Comparison of ENCODE assay signal across 8 cellular contexts in the genomic region with DNA sequence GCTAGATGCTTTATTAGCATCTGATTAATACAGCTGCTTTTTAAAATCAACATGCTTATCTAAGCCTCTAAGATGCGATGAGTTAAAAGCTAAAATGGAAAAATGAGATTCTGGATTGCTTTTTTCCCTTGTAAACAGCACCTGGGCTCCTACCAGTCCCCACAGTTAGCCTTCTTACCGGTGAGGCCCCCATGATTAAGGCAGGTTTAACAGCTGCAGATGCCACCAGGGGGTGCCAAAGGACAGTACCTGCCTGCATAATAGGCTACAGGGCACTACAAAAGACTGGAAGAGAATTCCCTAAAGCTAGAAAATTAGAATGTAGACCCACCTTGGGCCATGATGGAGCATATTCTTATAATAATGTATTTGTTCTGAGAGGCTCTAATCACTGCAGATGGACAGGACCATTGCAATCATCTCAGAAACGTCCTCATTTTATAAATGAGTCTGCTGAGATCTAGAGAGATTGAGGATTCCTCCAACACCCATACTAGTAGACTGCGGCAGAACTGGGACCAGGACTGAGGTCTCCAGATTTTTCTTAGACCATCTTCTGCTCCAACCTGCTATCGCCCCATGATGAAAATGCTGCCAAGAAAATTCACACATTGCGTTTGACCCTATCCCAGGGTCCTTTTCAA.
A peak's percentile ranks its signal among the peaks of the same experiment; 100 is the strongest.
DNase-seq lines count a peak whose midpoint lies in the region; ATAC-seq, FAIRE-seq and TF ChIP-seq lines count a peak whose summit lies in the region.

No MANE protein-coding gene starts in this region.

- FAIRE-seq in urothelium cell line (lab: Jason Lieb, UNC) = no peak

- CTCF ChIA-PET in PC-3 (lab: Charles Lee) = interaction anchor here (0.6 to 1.2 kb wide), 5 partner anchors 9 to 229 kb away, joined by 3 to 8 read pairs (median 5); no protein-coding TSS in a partner anchor

- peaks cover 70% of the 10 kb centered on the region for H3K4me1 ChIP-seq in PC-3 (ENCODE audit: insufficient read depth, low read length)

- no peak overlapping the region for H3K27ac Mint-ChIP-seq in osteocyte (ENCODE audit: unreplicated experiment)

- H4K20me1 ChIP-seq in PC-3 (ENCODE audit: low read length) = no peaks in the 10 kb centered on the region

- no TSS peak for BruUV-seq in PC-3 (replicated peaks; lab: Mats Ljungman, UMichigan)

- H3K9me3 ChIP-seq in PC-3 (ENCODE audit: low read length) = no peaks in the 10 kb centered on the region

- H3K4me2 ChIP-seq in PC-3 (ENCODE audit: low read length) = no peak overlapping the region

- POLR2A ChIA-PET in PC-3 (lab: Charles Lee; ENCODE audit: unreplicated experiment) = no interaction called here

- H3K9me2 ChIP-seq in PC-3 (replicated peaks; ENCODE audit: low read length) = no peaks in the 10 kb centered on the region

- peaks cover 22% of the 10 kb centered on the region for H3K27me3 Mint-ChIP-seq in activated T-cell treated with anti-CD3 and anti-CD28 coated beads, Interleukin-2, amount 50 U/mL, for 4 hours (ENCODE audit: low read depth)
- peaks cover 3% of the 10 kb centered on the region for H3K27me3 Mint-ChIP-seq in osteocyte (ENCODE audit: unreplicated experiment)

- TF ChIP-seq CTCF in PC-3 (conservative IDR thresholded peaks at IDR 0.05; ENCODE audit: low read depth, low read length) = peak; percentile 92
- TF ChIP-seq CTCF in osteocyte (IDR thresholded peaks at IDR 0.05) = peak; percentile 77

- peak; percentile 95 for ATAC-seq in GM19467 (IDR thresholded peaks at IDR 0.05; ENCODE audit: unreplicated experiment)
- 0 out of 2 replicates have a peak, but pooled peaks have one; percentile 19 for ATAC-seq in PC-3
- ATAC-seq in activated T-cell treated with anti-CD3 and anti-CD28 coated beads, Interleukin-2, amount 50 U/mL, for 4 hours = peak; percentile 70 to 76

- no peaks in the 10 kb centered on the region for H3K9me3 Mint-ChIP-seq in activated T-cell treated with anti-CD3 and anti-CD28 coated beads, Interleukin-2, amount 50 U/mL, for 4 hours
- H3K9me3 Mint-ChIP-seq in osteocyte (ENCODE audit: unreplicated experiment) = no peaks in the 10 kb centered on the region

- H3K4me1 Mint-ChIP-seq in activated T-cell treated with anti-CD3 and anti-CD28 coated beads, Interleukin-2, amount 50 U/mL, for 4 hours (ENCODE audit: low read depth) = no peaks in the 10 kb centered on the region
- peaks cover 25% of the 10 kb centered on the region for H3K4me1 Mint-ChIP-seq in osteocyte (ENCODE audit: unreplicated experiment)

- H2AFZ ChIP-seq in PC-3 (ENCODE audit: low read length) = no peak overlapping the region

- H3K4me3 ChIP-seq in PC-3 (ENCODE audit: low read length) = no peak overlapping the region

- H3K9ac ChIP-seq in PC-3 (ENCODE audit: low read length) = peak overlapping the region; percentile 50; the same call in 1 of the 2 replicates

- no peaks in the 10 kb centered on the region for H3K79me2 ChIP-seq in PC-3 (ENCODE audit: low read length)

- H3K36me3 ChIP-seq in PC-3 (ENCODE audit: low read depth, low read length) = no peaks in the 10 kb centered on the region

- peak; percentile 47 for DNase-seq in DMS153 (lab: John Stamatoyannopoulos, UW)
- peak; percentile 70 for DNase-seq in HPDE6-E6E7 (ENCODE audit: extremely low spot score)
- DNase-seq in PC-3 = peak; percentile 80
- DNase-seq in activated T-cell treated with anti-CD3 and anti-CD28 coated beads, Interleukin-2, amount 50 U/mL, for 4 hours = peak; percentile 19
- peak; percentile 40 for DNase-seq in fibroblast of the conjunctiva (ENCODE audit: low read depth)
- DNase-seq in osteocyte (ENCODE audit: extremely low spot score, unreplicated experiment) = no peak
- peak; percentile 72 for DNase-seq in urothelium cell line (ENCODE audit: low spot score)

- no peak overlapping the region for H3K4me3 Mint-ChIP-seq in activated T-cell treated with anti-CD3 and anti-CD28 coated beads, Interleukin-2, amount 50 U/mL, for 4 hours
- H3K4me3 Mint-ChIP-seq in osteocyte (ENCODE audit: unreplicated experiment) = no peak overlapping the region

- no peaks in the 10 kb centered on the region for H3K27me3 ChIP-seq in PC-3 (ENCODE audit: low read length)

- H3K27ac ChIP-seq in PC-3 (ENCODE audit: low read length) = peak overlapping the region; percentile 79

- H3K36me3 Mint-ChIP-seq in activated T-cell treated with anti-CD3 and anti-CD28 coated beads, Interleukin-2, amount 50 U/mL, for 4 hours (ENCODE audit: insufficient read depth) = no peaks in the 10 kb centered on the region
- no peaks in the 10 kb centered on the region for H3K36me3 Mint-ChIP-seq in osteocyte (ENCODE audit: unreplicated experiment)

- intact Hi-C loops in PC-3 (cut with micrococcal nuclease) = loop anchor here (1.0 to 5.0 kb wide), 4 partner anchors 77 to 284 kb away; no protein-coding TSS in a partner anchor

- no peaks in the 10 kb centered on the region for H3F3A ChIP-seq in PC-3 (ENCODE audit: low read length, unreplicated experiment)

Comparison
In these comparisons a context has a peak if more than half of its experiments do, and no peak if none do; other contexts are left out.
1. ATAC-seq: peak in every context shown above with its lines; median percentile 95 in GM19467; 73 in activated T-cell treated with anti-CD3 and anti-CD28 coated beads, Interleukin-2, amount 50 U/mL, for 4 hours; 19 in PC-3.